ENCODE assay signal across 20 cellular contexts in the genomic region with DNA sequence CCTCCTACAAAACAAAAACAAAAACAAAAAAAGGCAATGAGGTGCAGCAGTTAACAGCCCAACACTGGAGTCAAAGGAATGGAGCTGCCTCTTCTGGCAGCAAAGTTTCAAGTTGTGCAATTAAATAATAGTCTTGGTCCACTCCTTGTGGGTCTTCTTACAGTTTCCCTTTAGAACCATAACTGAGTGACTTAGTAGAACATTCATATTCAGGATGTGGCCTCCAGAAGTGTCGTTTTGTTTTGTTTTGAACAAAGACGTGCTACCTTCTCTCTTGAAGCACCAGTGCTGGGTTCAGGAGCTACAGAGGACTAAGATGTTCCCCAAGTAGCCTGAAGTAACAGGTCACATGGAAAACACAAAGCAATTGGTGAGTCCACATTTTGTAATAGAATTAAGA. TPM values are rescaled to one million over a fixed set of nuclear protein-coding genes. Genes with fewer than 3 reads are reported as not detected.
DNase-seq lines count a peak whose midpoint lies in the region; ATAC-seq and TF ChIP-seq lines count a peak whose summit lies in the region.
"Had no signal": no experiment of that assay in that cellular context is flagged by ENCODE, and none has a peak within 500 bp of the region (broad histone marks: within the 10 kb centered on the region; RNA-seq: fewer than 3 reads in every experiment).

No MANE protein-coding gene starts in this region.

- no peaks in the 10 kb centered on the region for H3K27me3 Mint-ChIP-seq in central memory CD8-positive, alpha-beta T cell
- peaks cover 20% of the 10 kb centered on the region for H3K27me3 Mint-ChIP-seq in stimulated activated memory B cell treated with anti-CD40 and anti-IgM and Interleukin-4, amounts not matched to agents 10 μg/mL and 1 μg/mL and 100 μg/mL, for 72 hours

- no peak overlapping the region for H3K4me3 ChIP-seq in Peyer's patch
- no peak overlapping the region for H3K4me3 ChIP-seq in MG63
- H3K4me3 ChIP-seq: neural progenitor cell, right lobe of liver had no signal

- DNase-seq in NOMO-1 treated with DMSO at 0.1 percent for 48 hours (lab: John Stamatoyannopoulos, UW; ENCODE audit: unreplicated experiment): peak; percentile 46
- no peak for DNase-seq in NOMO-1 treated with dmso at 0.1 percent for 144 hours (lab: John Stamatoyannopoulos, UW; ENCODE audit: unreplicated experiment)
- no peak for DNase-seq in Peyer's patch
- DNase-seq in central memory CD8-positive, alpha-beta T cell (ENCODE audit: low spot score in 2 of 2): no peak
- DNase-seq in MG63: no peak
- no peak for DNase-seq in iPS-NIHi7 (ENCODE audit: extremely low spot score)
- DNase-seq: 8988T; activated CD4-positive, alpha-beta T cell treated with anti-CD3 and anti-CD28 coated beads, Interleukin-2, amount 50 U/mL, for 1 hour; GOT3; hippocampal formation; NCI-H146; NCI-H446 treated with DMSO at 0.1 percent for 48 hours; PC-3; right lobe of liver; stimulated activated CD4-positive, alpha-beta T cell treated with anti-CD3 and anti-CD28 coated beads, Interleukin-4, amount 100 ng/mL, for 24 hours had no signal

- peaks cover 74% of the 10 kb centered on the region for H3K4me1 Mint-ChIP-seq in central memory CD8-positive, alpha-beta T cell
- peaks cover 55% of the 10 kb centered on the region for H3K4me1 Mint-ChIP-seq in stimulated activated memory B cell treated with anti-CD40 and anti-IgM and Interleukin-4, amounts not matched to agents 10 μg/mL and 1 μg/mL and 100 μg/mL, for 72 hours
- H3K4me1 Mint-ChIP-seq: neural progenitor cell had no signal

- H3K27ac Mint-ChIP-seq in central memory CD8-positive, alpha-beta T cell (ENCODE audit: low read depth): peak overlapping the region; percentile 96
- peak overlapping the region; percentile 90 for H3K27ac Mint-ChIP-seq in stimulated activated memory B cell treated with anti-CD40 and anti-IgM and Interleukin-4, amounts not matched to agents 10 μg/mL and 1 μg/mL and 100 μg/mL, for 72 hours
- H3K27ac Mint-ChIP-seq: neural progenitor cell had no signal

- H3K36me3 ChIP-seq in Peyer's patch: peaks cover 0 to 5% (median 0%) of the 10 kb centered on the region in 3 donors
- no peaks in the 10 kb centered on the region for H3K36me3 ChIP-seq in MG63
- H3K36me3 ChIP-seq: neural progenitor cell, right lobe of liver had no signal

- ATAC-seq in central memory CD8-positive, alpha-beta T cell (replicated peaks; ENCODE audit: extremely low read depth, poor library complexity, severe bottlenecking): no peak
- no peak for ATAC-seq in stimulated activated memory B cell treated with anti-CD40 and anti-IgM and Interleukin-4, amounts not matched to agents 10 μg/mL and 1 μg/mL and 100 μg/mL, for 72 hours
- ATAC-seq in HG03520 (IDR thresholded peaks at IDR 0.05; ENCODE audit: unreplicated experiment): no peak
- ATAC-seq: esophagus mucosa, left lobe of liver, PC-3 had no signal

- peak overlapping the region; percentile 64 for H3K4me3 Mint-ChIP-seq in central memory CD8-positive, alpha-beta T cell
- H3K4me3 Mint-ChIP-seq in stimulated activated memory B cell treated with anti-CD40 and anti-IgM and Interleukin-4, amounts not matched to agents 10 μg/mL and 1 μg/mL and 100 μg/mL, for 72 hours: no peak overlapping the region
- H3K4me3 Mint-ChIP-seq: neural progenitor cell had no signal

- H3K36me3 Mint-ChIP-seq in central memory CD8-positive, alpha-beta T cell (ENCODE audit: insufficient read depth): peaks cover 31% of the 10 kb centered on the region
- H3K36me3 Mint-ChIP-seq in stimulated activated memory B cell treated with anti-CD40 and anti-IgM and Interleukin-4, amounts not matched to agents 10 μg/mL and 1 μg/mL and 100 μg/mL, for 72 hours: peaks cover 17% of the 10 kb centered on the region
- H3K36me3 Mint-ChIP-seq: neural progenitor cell had no signal

- H3K9me3 ChIP-seq in Peyer's patch (no peaks in the 10 kb centered on the region), MG63 (no peaks in the 10 kb centered on the region)
- H3K9me3 ChIP-seq: right lobe of liver had no signal

- peak overlapping the region; percentile 53 to 61 (median 57) for H3K27ac ChIP-seq in Peyer's patch
- H3K27ac ChIP-seq: neural progenitor cell, right lobe of liver had no signal

- TF ChIP-seq CTCF in Peyer's patch (IDR thresholded peaks at IDR 0.05): no peak

- no peaks in the 10 kb centered on the region for H3K9me3 Mint-ChIP-seq in central memory CD8-positive, alpha-beta T cell
- H3K9me3 Mint-ChIP-seq in stimulated activated memory B cell treated with anti-CD40 and anti-IgM and Interleukin-4, amounts not matched to agents 10 μg/mL and 1 μg/mL and 100 μg/mL, for 72 hours: no peaks in the 10 kb centered on the region
- H3K9me3 Mint-ChIP-seq: neural progenitor cell had no signal

- TF ChIP-seq POLR2A in Peyer's patch (IDR thresholded peaks at IDR 0.05): no peak

- H3K27me3 ChIP-seq in Peyer's patch (no peaks in the 10 kb centered on the region), MG63 (no peaks in the 10 kb centered on the region)
- H3K27me3 ChIP-seq: right lobe of liver had no signal

- H3K4me1 ChIP-seq in Peyer's patch: peaks cover 0 to 7% (median 2%) of the 10 kb centered on the region in 4 donors
- H3K4me1 ChIP-seq: neural progenitor cell, right lobe of liver had no signal

RNA-seq across cellular contexts. Expression of a gene that starts 2.0 kb away (rescaled TPM):
- total RNA-seq in Peyer's patch: 10 to 100 TPM in 3 of 4 donors, 1 to 10 TPM in 1; 7.5 to 83.3 (median 14.4) TPM
- not detected in 2 replicates for total RNA-seq in MG63 (2014; rRNA removed; shearing (Covaris generic); ENCODE audit: low replicate concordance)
- total RNA-seq: PC-3 had no signal

RNA-seq across cellular contexts. Expression of a gene that starts 25.4 kb away (rescaled TPM):
- 10 to 100 TPM in 1 of 4 donors, 1 to 10 TPM in 2, under 1 TPM in 1; 0.83 to 15.4 (median 7.8) TPM for total RNA-seq in Peyer's patch
- total RNA-seq in MG63 (2014; rRNA removed; shearing (Covaris generic); ENCODE audit: low replicate concordance): 1.3 and 1.6 TPM in 2 replicates

RNA-seq across cellular contexts. Expression of a gene that starts 37.3 kb away (rescaled TPM):
- total RNA-seq in Peyer's patch: 10 to 100 TPM; 21.0 to 32.4 (median 22.3) TPM
- not detected in 2 replicates for total RNA-seq in MG63 (2014; rRNA removed; shearing (Covaris generic); ENCODE audit: low replicate concordance)

RNA-seq across cellular contexts. Expression of a gene that starts 50.3 kb away (rescaled TPM):
- under 1 TPM in 2 of 4 donors, not detected in 2; 0.13 to 0.38 TPM for total RNA-seq in Peyer's patch
- total RNA-seq in MG63 (2014; rRNA removed; shearing (Covaris generic); ENCODE audit: low replicate concordance): not detected in 2 replicates
- total RNA-seq: left lobe of liver, PC-3, right lobe of liver had no signal

Comparison
In these comparisons a context has a peak if more than half of its experiments do, and no peak if none do; other contexts are left out.
1. RNA of a gene that starts 37.3 kb away (total RNA-seq): 21.0 to 32.4 TPM in Peyer's patch; not detected in MG63; every median in the first group is over 10 times any median in the second.